In genomic region chr9:93089024-93089423, GRCh38 we compare ENCODE assay signal across 27 cellular contexts. TPM values are rescaled to one million over a fixed set of nuclear protein-coding genes. Genes with fewer than 3 reads are reported as not detected.
A peak's percentile ranks its signal among the peaks of the same experiment; 100 is the strongest.
DNase-seq lines count a peak whose midpoint lies in the region; ATAC-seq and TF ChIP-seq lines count a peak whose summit lies in the region.
"Had no signal": no experiment of that assay in that cellular context is flagged by ENCODE, and none has a peak within 500 bp of the region (broad histone marks: within the 10 kb centered on the region; RNA-seq: fewer than 3 reads in every experiment).

No MANE protein-coding gene starts in this region.

- H3K36me3 ChIP-seq in CD4-positive, alpha-beta memory T cell (ENCODE audit: insufficient read depth, low read length): peaks cover 22% of the 10 kb centered on the region
- H3K36me3 ChIP-seq in naive thymus-derived CD4-positive, alpha-beta T cell (ENCODE audit: control insufficient read depth in 2 of 3, insufficient read depth in 3 of 3, low read length in 3 of 3): peaks cover 0 to 45% (median 20%) of the 10 kb centered on the region in 3 experiments
- H3K36me3 ChIP-seq in mesendoderm (ENCODE audit: control insufficient read depth, insufficient read depth, low read length) (no peaks in the 10 kb centered on the region), mesenchymal stem cell (ENCODE audit: control insufficient read depth in 1 of 2, insufficient read depth in 2 of 2, low read depth in 1 of 2, low read length in 2 of 2) (no peaks in the 10 kb centered on the region)
- H3K36me3 ChIP-seq: right atrium auricular region, thyroid gland, uterus had no signal

- H2BK120ac ChIP-seq in mesendoderm (ENCODE audit: low read depth, low read length) (no peak overlapping the region), mesenchymal stem cell (ENCODE audit: low read depth, low read length) (no peak overlapping the region)

- H3K79me2 ChIP-seq in mesendoderm (ENCODE audit: control insufficient read depth, insufficient read depth, low read length): no peaks in the 10 kb centered on the region

- H3K14ac ChIP-seq in mesenchymal stem cell (ENCODE audit: low read length in 2 of 2): no peak overlapping the region

- no peak overlapping the region for H2AK5ac ChIP-seq in mesendoderm (ENCODE audit: low read length)
- no peak overlapping the region for H2AK5ac ChIP-seq in mesenchymal stem cell (ENCODE audit: low read length, severe bottlenecking)

- H3K56ac ChIP-seq in mesendoderm (ENCODE audit: low read length): no peak overlapping the region

- no CpG with 5 or more reads among the region's 5 CpGs for WGBS in mesendoderm (ENCODE audit: extremely low coverage, insufficient coverage, low lambda C conversion rate)
- WGBS in mesenchymal stem cell: 88% methylated on average over 5 of the region's 5 CpGs

- H3K23ac ChIP-seq in mesendoderm (ENCODE audit: low read length): no peak overlapping the region
- no peak overlapping the region for H3K23ac ChIP-seq in mesenchymal stem cell (ENCODE audit: low read length in 2 of 2)

- H3K4me2 ChIP-seq in mesendoderm (ENCODE audit: low read length) (no peak overlapping the region), mesenchymal stem cell (ENCODE audit: low read length, poor library complexity, severe bottlenecking) (no peak overlapping the region)
- H3K4me2 ChIP-seq: smooth muscle cell had no signal

- H3K79me1 ChIP-seq in mesendoderm (ENCODE audit: low read length) (no peaks in the 10 kb centered on the region), mesenchymal stem cell (replicated peaks; ENCODE audit: low read length, poor library complexity, severe bottlenecking) (no peaks in the 10 kb centered on the region)

- no peak overlapping the region for H2BK12ac ChIP-seq in mesenchymal stem cell (ENCODE audit: low read length in 2 of 2)

- peaks cover 23% of the 10 kb centered on the region for H3K4me1 ChIP-seq in CD4-positive, alpha-beta memory T cell (ENCODE audit: insufficient read depth, low read length)
- H3K4me1 ChIP-seq in naive thymus-derived CD4-positive, alpha-beta T cell (ENCODE audit: control insufficient read depth in 2 of 2, insufficient read depth in 2 of 2, low read length in 2 of 2): peaks cover 12 to 15% of the 10 kb centered on the region in 2 donors
- H3K4me1 ChIP-seq in mesendoderm (ENCODE audit: control insufficient read depth, low read depth, low read length) (no peaks in the 10 kb centered on the region), mesenchymal stem cell (ENCODE audit: control insufficient read depth, insufficient read depth, low read depth, low read length) (peaks cover 15% of the 10 kb centered on the region)
- H3K4me1 ChIP-seq: uterus had no signal

- no peak for TF ChIP-seq CTCF in activated CD8-positive, alpha-beta T cell treated with anti-CD3 and anti-CD28 coated beads for 36 hours (IDR thresholded peaks at IDR 0.05)

- H3K27ac Mint-ChIP-seq in CD4-positive, alpha-beta memory T cell: peak overlapping the region in 6 of 7 donors; percentile 48 to 92 (median 86)
- peak overlapping the region; percentile 50 for H3K27ac Mint-ChIP-seq in activated CD8-positive, alpha-beta T cell treated with anti-CD3 and anti-CD28 coated beads for 36 hours
- peak overlapping the region; percentile 23 to 94 (median 83) for H3K27ac Mint-ChIP-seq in naive thymus-derived CD4-positive, alpha-beta T cell

- ATAC-seq in activated CD8-positive, alpha-beta T cell treated with anti-CD3 and anti-CD28 coated beads for 36 hours: no peak
- no peak for ATAC-seq in naive thymus-derived CD4-positive, alpha-beta T cell
- ATAC-seq: GM12878, left colon had no signal

- H2AFZ ChIP-seq in mesenchymal stem cell (ENCODE audit: low read depth, low read length): no peak overlapping the region

- no peak overlapping the region for H4K91ac ChIP-seq in mesenchymal stem cell (ENCODE audit: low read length)

- H3K36me3 Mint-ChIP-seq in CD4-positive, alpha-beta memory T cell: peaks cover 24 to 31% of the 10 kb centered on the region in 2 donors
- H3K36me3 Mint-ChIP-seq in activated CD8-positive, alpha-beta T cell treated with anti-CD3 and anti-CD28 coated beads for 36 hours (ENCODE audit: low read depth): peaks cover 51% of the 10 kb centered on the region
- H3K36me3 Mint-ChIP-seq in naive thymus-derived CD4-positive, alpha-beta T cell: peaks cover 3 to 64% (median 21%) of the 10 kb centered on the region in 5 donors

- H3K18ac ChIP-seq in mesendoderm (ENCODE audit: low read length) (no peak overlapping the region), mesenchymal stem cell (ENCODE audit: low read depth in 1 of 2, low read length in 2 of 2) (no peak overlapping the region)

- no peak overlapping the region for H3K4me3 Mint-ChIP-seq in CD4-positive, alpha-beta memory T cell
- no peak overlapping the region for H3K4me3 Mint-ChIP-seq in activated CD8-positive, alpha-beta T cell treated with anti-CD3 and anti-CD28 coated beads for 36 hours
- no peak overlapping the region for H3K4me3 Mint-ChIP-seq in naive thymus-derived CD4-positive, alpha-beta T cell
- H3K4me3 Mint-ChIP-seq: activated naive CD8-positive, alpha-beta T cell treated with anti-CD3 and anti-CD28 coated beads, Interleukin-2, amount 10 ng/mL, durations not matched to agents 7 days and 5 days had no signal

- no peak overlapping the region for H4K5ac ChIP-seq in mesendoderm (ENCODE audit: low read length)

- no peak overlapping the region for H3K27ac ChIP-seq in CD4-positive, alpha-beta memory T cell (ENCODE audit: low read depth, low read length)
- peak overlapping the region; percentile 25 for H3K27ac ChIP-seq in naive thymus-derived CD4-positive, alpha-beta T cell (ENCODE audit: low read depth, low read length)
- H3K27ac ChIP-seq in mesendoderm (ENCODE audit: low read depth, low read length): no peak overlapping the region
- H3K27ac ChIP-seq in mesenchymal stem cell (ENCODE audit: low read length, poor library complexity, severe bottlenecking): no peak overlapping the region
- H3K27ac ChIP-seq: ascending aorta, epithelial cell of prostate, right atrium auricular region, stomach, thyroid gland, uterus had no signal

- no peaks in the 10 kb centered on the region for H3K9me3 ChIP-seq in CD4-positive, alpha-beta memory T cell (ENCODE audit: control insufficient read depth in 1 of 2, low read length in 2 of 2)
- no peaks in the 10 kb centered on the region for H3K9me3 ChIP-seq in naive thymus-derived CD4-positive, alpha-beta T cell (ENCODE audit: control insufficient read depth in 2 of 3, low read length in 3 of 3)
- H3K9me3 ChIP-seq in mesenchymal stem cell (ENCODE audit: control insufficient read depth, low read length): peaks cover 33% of the 10 kb centered on the region
- H3K9me3 ChIP-seq: thyroid gland had no signal

- H3K9ac ChIP-seq in mesendoderm (ENCODE audit: low read length) (no peak overlapping the region), mesenchymal stem cell (ENCODE audit: low read length) (no peak overlapping the region)

- H4K8ac ChIP-seq in mesendoderm (ENCODE audit: low read depth, low read length) (no peak overlapping the region), mesenchymal stem cell (ENCODE audit: low read length) (no peak overlapping the region)

- intact Hi-C loops in CD4-positive, alpha-beta memory T cell (cut with micrococcal nuclease): no loop called here
- intact Hi-C loops in activated CD8-positive, alpha-beta T cell treated with anti-CD3 and anti-CD28 coated beads for 36 hours (cut with micrococcal nuclease): no loop called here
- intact Hi-C loops in naive thymus-derived CD4-positive, alpha-beta T cell (cut with micrococcal nuclease): no loop called here

- H3K9me3 Mint-ChIP-seq in CD4-positive, alpha-beta memory T cell: peaks cover 0 to 5% (median 0%) of the 10 kb centered on the region in 8 donors
- H3K9me3 Mint-ChIP-seq in activated CD8-positive, alpha-beta T cell treated with anti-CD3 and anti-CD28 coated beads for 36 hours: peaks cover 22% of the 10 kb centered on the region
- peaks cover 0 to 21% (median 0%) of the 10 kb centered on the region in 11 donors for H3K9me3 Mint-ChIP-seq in naive thymus-derived CD4-positive, alpha-beta T cell

- no peaks in the 10 kb centered on the region for H3K27me3 ChIP-seq in CD4-positive, alpha-beta memory T cell (ENCODE audit: insufficient read depth, low read length)
- no peaks in the 10 kb centered on the region for H3K27me3 ChIP-seq in naive thymus-derived CD4-positive, alpha-beta T cell (ENCODE audit: control insufficient read depth in 2 of 2, insufficient read depth in 2 of 2, low read length in 2 of 2)
- H3K27me3 ChIP-seq in mesendoderm (ENCODE audit: insufficient read depth, low read length, poor library complexity) (no peaks in the 10 kb centered on the region), mesenchymal stem cell (ENCODE audit: control insufficient read depth in 1 of 2, insufficient read depth in 1 of 2, low read length in 2 of 2) (no peaks in the 10 kb centered on the region)
- H3K27me3 ChIP-seq: ascending aorta, right atrium auricular region, stomach, thyroid gland, uterus had no signal

- peaks cover 27 to 54% (median 42%) of the 10 kb centered on the region in 4 donors for H3K4me1 Mint-ChIP-seq in CD4-positive, alpha-beta memory T cell
- peaks cover 59% of the 10 kb centered on the region for H3K4me1 Mint-ChIP-seq in activated CD8-positive, alpha-beta T cell treated with anti-CD3 and anti-CD28 coated beads for 36 hours (ENCODE audit: low read depth)
- peaks cover 22 to 54% (median 47%) of the 10 kb centered on the region in 7 donors for H3K4me1 Mint-ChIP-seq in naive thymus-derived CD4-positive, alpha-beta T cell

- POLR2A ChIA-PET in CD4-positive, alpha-beta memory T cell (lab: Charles Lee; ENCODE audit: partially characterized antibody): interaction anchor here (0.9 to 3.0 kb wide), 4 partner anchors 22 to 125 kb away, joined by 3 to 16 read pairs (median 4); no protein-coding TSS in a partner anchor
- POLR2A ChIA-PET in activated CD8-positive, alpha-beta T cell treated with anti-CD3 and anti-CD28 coated beads for 36 hours (lab: Charles Lee): interaction anchor here (1.3 to 1.5 kb wide), 3 partner anchors 10 to 123 kb away, joined by 4 to 6 read pairs (median 4); no protein-coding TSS in a partner anchor
- POLR2A ChIA-PET in naive thymus-derived CD4-positive, alpha-beta T cell (lab: Charles Lee): interaction anchor here (0.6 to 1.5 kb wide), 5 partner anchors 18 to 61 kb away, joined by 3 to 7 read pairs (median 5); no protein-coding TSS in a partner anchor

- H3K4ac ChIP-seq in mesendoderm (ENCODE audit: low read depth, low read length) (no peak overlapping the region), mesenchymal stem cell (ENCODE audit: low read depth in 1 of 2, low read length in 2 of 2) (no peak overlapping the region)

- no peaks in the 10 kb centered on the region for H3K27me3 Mint-ChIP-seq in CD4-positive, alpha-beta memory T cell
- H3K27me3 Mint-ChIP-seq in activated CD8-positive, alpha-beta T cell treated with anti-CD3 and anti-CD28 coated beads for 36 hours: no peaks in the 10 kb centered on the region
- H3K27me3 Mint-ChIP-seq in naive thymus-derived CD4-positive, alpha-beta T cell: no peaks in the 10 kb centered on the region
- H3K27me3 Mint-ChIP-seq: activated naive CD8-positive, alpha-beta T cell treated with anti-CD3 and anti-CD28 coated beads, Interleukin-2, amount 10 ng/mL, durations not matched to agents 7 days and 5 days had no signal

- no peak overlapping the region for H2BK15ac ChIP-seq in mesendoderm (replicated peaks; ENCODE audit: low read depth)
- no peak overlapping the region for H2BK15ac ChIP-seq in mesenchymal stem cell (ENCODE audit: low read depth, poor library complexity, severe bottlenecking)

- CTCF ChIA-PET in CD4-positive, alpha-beta memory T cell (lab: Charles Lee; ENCODE audit: partially characterized antibody): interaction anchor here (1.1 kb wide), 2 partner anchors 20 to 85 kb away, joined by 4 read pairs; no protein-coding TSS in a partner anchor
- CTCF ChIA-PET in activated CD8-positive, alpha-beta T cell treated with anti-CD3 and anti-CD28 coated beads for 36 hours (lab: Charles Lee): interaction anchor here (1.4 kb wide), 1 partner anchor 24 kb away, joined by 5 read pairs; no protein-coding TSS in a partner anchor
- CTCF ChIA-PET in naive thymus-derived CD4-positive, alpha-beta T cell (lab: Charles Lee): interaction anchor here (1.6 kb wide), 1 partner anchor 86 kb away, joined by 3 read pairs; no protein-coding TSS in a partner anchor

- no peak overlapping the region for H2BK5ac ChIP-seq in mesendoderm (ENCODE audit: low read length)
- no peak overlapping the region for H2BK5ac ChIP-seq in mesenchymal stem cell (ENCODE audit: low read depth, low read length, poor library complexity, severe bottlenecking)

- no peak overlapping the region for H3K4me3 ChIP-seq in CD4-positive, alpha-beta memory T cell (ENCODE audit: low read length in 2 of 2)
- H3K4me3 ChIP-seq in naive thymus-derived CD4-positive, alpha-beta T cell (ENCODE audit: low read length): no peak overlapping the region
- H3K4me3 ChIP-seq in mesendoderm (ENCODE audit: low read length): no peak overlapping the region
- H3K4me3 ChIP-seq in mesenchymal stem cell (ENCODE audit: insufficient read depth in 1 of 2, low read depth in 1 of 2, low read length in 2 of 2): no peak overlapping the region
- H3K4me3 ChIP-seq: ascending aorta, GM12878, right atrium auricular region, smooth muscle cell, stomach, thyroid gland, uterus had no signal

- DNase-seq in activated T-cell treated with anti-CD3 and anti-CD28 coated beads, Interleukin-2, amount 50 U/mL, for 1 hour: peak; percentile 13
- DNase-seq in activated T-cell treated with anti-CD3 and anti-CD28 coated beads for 4 hours: no peak
- no peak for DNase-seq in CD4-positive, alpha-beta memory T cell
- no peak for DNase-seq in activated CD8-positive, alpha-beta T cell treated with anti-CD3 and anti-CD28 coated beads for 36 hours
- DNase-seq in naive thymus-derived CD4-positive, alpha-beta T cell: no peak
- DNase-seq in stimulated activated CD8-positive, alpha-beta memory T cell treated with anti-CD3 and anti-CD28 coated beads, Interleukin-4, amount 100 ng/mL, for 48 hours: no peak
- DNase-seq in mesendoderm: no peak
- DNase-seq in mesenchymal stem cell: no peak
- DNase-seq: DMS153; effector CD8-positive, alpha-beta T cell; hypothalamus; left colon; mammary epithelial cell; NCI-H1105 treated with DMSO at 0.1 percent for 48 hours; NCI-H187 treated with DMSO at 0.1 percent for 48 hours; NCI-H2171; stomach had no signal

RNA-seq across cellular contexts. Expression of gene CARD19, which starts 7.0 kb away (rescaled TPM):
- 10 to 100 TPM; 57.8 to 64.2 TPM for total RNA-seq in CD4-positive, alpha-beta memory T cell
- polyA plus RNA-seq in CD4-positive, alpha-beta memory T cell: 10 to 100 TPM; 65.6 to 88.7 TPM
- total RNA-seq in activated CD8-positive, alpha-beta T cell treated with anti-CD3 and anti-CD28 coated beads for 36 hours: 10 to 100 TPM; 42.9 to 43.4 TPM
- 10 to 100 TPM; 43.0 to 90.0 (median 54.1) TPM for total RNA-seq in naive thymus-derived CD4-positive, alpha-beta T cell
- 10 to 100 TPM; 59.2 to 75.6 TPM for polyA plus RNA-seq in naive thymus-derived CD4-positive, alpha-beta T cell
- polyA plus RNA-seq in mesendoderm (2013, experiment 1 of 2): 14.8 TPM
- polyA plus RNA-seq in mesendoderm (2013, experiment 2 of 2): 15.9 TPM
- 66.8 TPM for polyA plus RNA-seq in mesenchymal stem cell (2013, experiment 1 of 2)
- 66.1 TPM for polyA plus RNA-seq in mesenchymal stem cell (2013, experiment 2 of 2)

RNA-seq across cellular contexts. Expression of gene SUSD3, which starts 30.5 kb away (rescaled TPM):
- total RNA-seq in CD4-positive, alpha-beta memory T cell: 10 to 100 TPM; 58.3 to 63.7 TPM
- polyA plus RNA-seq in CD4-positive, alpha-beta memory T cell: 100 to 1,000 TPM; 149 to 199 TPM
- total RNA-seq in activated CD8-positive, alpha-beta T cell treated with anti-CD3 and anti-CD28 coated beads for 36 hours: 10 to 100 TPM; 34.6 to 36.7 TPM
- 10 to 100 TPM; 62.8 to 83.5 (median 68.7) TPM for total RNA-seq in naive thymus-derived CD4-positive, alpha-beta T cell
- 100 to 1,000 TPM; 186 to 315 TPM for polyA plus RNA-seq in naive thymus-derived CD4-positive, alpha-beta T cell
- 4.2 TPM for polyA plus RNA-seq in mesendoderm (2013, experiment 1 of 2)
- polyA plus RNA-seq in mesendoderm (2013, experiment 2 of 2): 3.7 TPM
- 0.03 TPM for polyA plus RNA-seq in mesenchymal stem cell (2013, experiment 1 of 2)
- polyA plus RNA-seq in mesenchymal stem cell (2013, experiment 2 of 2): not detected
- total RNA-seq: ascending aorta, HT1080, MCF 10A, smooth muscle cell had no signal

RNA-seq across cellular contexts. Expression of gene NINJ1, which starts 45.0 kb away (rescaled TPM):
- total RNA-seq in CD4-positive, alpha-beta memory T cell: 10 to 100 TPM; 31.1 to 31.3 TPM
- 10 to 100 TPM; 75.7 to 92.4 TPM for polyA plus RNA-seq in CD4-positive, alpha-beta memory T cell
- total RNA-seq in activated CD8-positive, alpha-beta T cell treated with anti-CD3 and anti-CD28 coated beads for 36 hours: 100 to 1,000 TPM; 118 to 120 TPM
- 100 to 1,000 TPM in 2 of 5 experiments, 10 to 100 TPM in 3; 30.7 to 163 (median 64.7) TPM for total RNA-seq in naive thymus-derived CD4-positive, alpha-beta T cell
- polyA plus RNA-seq in naive thymus-derived CD4-positive, alpha-beta T cell: 100 to 1,000 TPM; 113 to 133 TPM
- 16.0 TPM for polyA plus RNA-seq in mesendoderm (2013, experiment 1 of 2)
- polyA plus RNA-seq in mesendoderm (2013, experiment 2 of 2): 17.4 TPM
- polyA plus RNA-seq in mesenchymal stem cell (2013, experiment 1 of 2): 62.3 TPM
- 64.2 TPM for polyA plus RNA-seq in mesenchymal stem cell (2013, experiment 2 of 2)
